Comparison of ENCODE assay signal across 29 cellular contexts in the genomic region with DNA sequence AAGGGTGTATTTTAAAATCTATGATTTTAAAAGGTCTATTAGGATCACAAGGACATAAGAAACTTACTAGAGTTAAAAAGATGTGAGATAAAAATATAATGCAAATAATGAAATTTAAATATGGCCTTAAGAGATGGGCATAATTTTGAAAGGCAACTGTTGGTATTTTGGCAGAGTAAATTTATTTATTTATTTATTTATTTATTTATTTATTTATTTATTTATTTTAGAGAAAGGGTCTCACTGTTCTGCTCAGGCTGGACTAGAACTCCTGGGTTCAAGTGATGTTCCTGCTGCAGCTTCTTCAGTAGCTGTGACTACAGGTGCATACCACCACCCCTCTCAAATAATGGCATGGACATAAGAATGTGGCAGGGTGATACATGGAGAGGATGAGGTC.
"Had no signal": no experiment of that assay in that cellular context is flagged by ENCODE, and none has a peak within 500 bp of the region (broad histone marks: within the 10 kb centered on the region; RNA-seq: fewer than 3 reads in every experiment).

No MANE protein-coding gene starts in this region.

- H3K36me3 Mint-ChIP-seq: stimulated activated effector memory CD8-positive, alpha-beta T cell treated with anti-CD3 and anti-CD28 coated beads, Interleukin-12 subunit alpha, Interleukin-12 subunit beta, amount 100 ng/mL, for 72 hours; stimulated activated memory B cell treated with anti-CD40 and anti-IgM and Interleukin-4, amounts not matched to agents 10 μg/mL and 1 μg/mL and 100 μg/mL, for 72 hours; stimulated activated naive B cell treated with anti-CD40 and anti-IgM and Interleukin-4, amounts not matched to agents 10 μg/mL and 1 μg/mL and 100 μg/mL, for 72 hours; type B pancreatic cell had no signal

- H3K27ac Mint-ChIP-seq: stimulated activated effector memory CD8-positive, alpha-beta T cell treated with anti-CD3 and anti-CD28 coated beads, Interleukin-12 subunit alpha, Interleukin-12 subunit beta, amount 100 ng/mL, for 72 hours; stimulated activated memory B cell treated with anti-CD40 and anti-IgM and Interleukin-4, amounts not matched to agents 10 μg/mL and 1 μg/mL and 100 μg/mL, for 72 hours; stimulated activated naive B cell treated with anti-CD40 and anti-IgM and Interleukin-4, amounts not matched to agents 10 μg/mL and 1 μg/mL and 100 μg/mL, for 72 hours; stimulated activated naive CD8-positive, alpha-beta T cell treated with anti-CD3 and anti-CD28 coated beads, Interleukin-15, amount 100 ng/mL, for 72 hours; stimulated activated naive CD8-positive, alpha-beta T cell treated with anti-CD3 and anti-CD28 coated beads, Interleukin-15, Interleukin-2, amounts not matched to agents 100 ng/mL and 50 ng/mL, for 24 hours; type B pancreatic cell had no signal

- H3K9me3 ChIP-seq: stomach, suprapubic skin, testis, thoracic aorta, thyroid gland, tibial artery, tibial nerve, transverse colon, upper lobe of left lung, upper lobe of right lung, uterus, vagina had no signal

- H3K4me3 Mint-ChIP-seq: stimulated activated effector memory CD8-positive, alpha-beta T cell treated with anti-CD3 and anti-CD28 coated beads, Interleukin-12 subunit alpha, Interleukin-12 subunit beta, amount 100 ng/mL, for 72 hours; stimulated activated memory B cell treated with anti-CD40 and anti-IgM and Interleukin-4, amounts not matched to agents 10 μg/mL and 1 μg/mL and 100 μg/mL, for 72 hours; stimulated activated naive B cell treated with anti-CD40 and anti-IgM and Interleukin-4, amounts not matched to agents 10 μg/mL and 1 μg/mL and 100 μg/mL, for 72 hours; stimulated activated naive CD8-positive, alpha-beta T cell treated with anti-CD3 and anti-CD28 coated beads, Interleukin-15, amount 100 ng/mL, for 72 hours; stimulated activated naive CD8-positive, alpha-beta T cell treated with anti-CD3 and anti-CD28 coated beads, Interleukin-15, Interleukin-2, amounts not matched to agents 100 ng/mL and 50 ng/mL, for 24 hours; type B pancreatic cell had no signal

- H3K27me3 Mint-ChIP-seq: stimulated activated memory B cell treated with anti-CD40 and anti-IgM and Interleukin-4, amounts not matched to agents 10 μg/mL and 1 μg/mL and 100 μg/mL, for 72 hours; stimulated activated naive B cell treated with anti-CD40 and anti-IgM and Interleukin-4, amounts not matched to agents 10 μg/mL and 1 μg/mL and 100 μg/mL, for 72 hours; stimulated activated naive CD8-positive, alpha-beta T cell treated with anti-CD3 and anti-CD28 coated beads, Interleukin-15, amount 100 ng/mL, for 72 hours; stimulated activated naive CD8-positive, alpha-beta T cell treated with anti-CD3 and anti-CD28 coated beads, Interleukin-15, Interleukin-2, amounts not matched to agents 100 ng/mL and 50 ng/mL, for 24 hours; type B pancreatic cell had no signal

- H3K4me3 ChIP-seq: stomach, suprapubic skin, testis, thoracic aorta, thyroid gland, tibial artery, tibial nerve, transverse colon, upper lobe of left lung, upper lobe of right lung, uterus, vagina had no signal

- H3K36me3 ChIP-seq: stomach, suprapubic skin, thoracic aorta, thyroid gland, tibial artery, tibial nerve, transverse colon, upper lobe of left lung, upper lobe of right lung, uterus, vagina had no signal

- H3K4me1 Mint-ChIP-seq: stimulated activated effector memory CD8-positive, alpha-beta T cell treated with anti-CD3 and anti-CD28 coated beads, Interleukin-12 subunit alpha, Interleukin-12 subunit beta, amount 100 ng/mL, for 72 hours; stimulated activated memory B cell treated with anti-CD40 and anti-IgM and Interleukin-4, amounts not matched to agents 10 μg/mL and 1 μg/mL and 100 μg/mL, for 72 hours; stimulated activated naive B cell treated with anti-CD40 and anti-IgM and Interleukin-4, amounts not matched to agents 10 μg/mL and 1 μg/mL and 100 μg/mL, for 72 hours; stimulated activated naive CD8-positive, alpha-beta T cell treated with anti-CD3 and anti-CD28 coated beads, Interleukin-15, amount 100 ng/mL, for 72 hours had no signal

- H3K4me1 ChIP-seq: stomach, suprapubic skin, testis, thyroid gland, tibial artery, tibial nerve, upper lobe of left lung, upper lobe of right lung, uterus, vagina had no signal

- DNase-seq: stimulated activated CD4-positive, alpha-beta T cell treated with anti-CD3 and anti-CD28 coated beads, Interleukin-2, amount 100 ng/mL, for 48 hours; stimulated activated CD4-positive, alpha-beta T cell treated with anti-CD3 and anti-CD28 coated beads, Interleukin-4, amount 100 ng/mL, for 1 hour; stimulated activated CD4-positive, alpha-beta T cell treated with anti-CD3 and anti-CD28 coated beads, Interleukin-4, amount 100 ng/mL, for 24 hours; stimulated activated CD4-positive, alpha-beta T cell treated with anti-CD3 and anti-CD28 coated beads, Interleukin-4, amount 100 ng/mL, for 4 hours; stimulated activated CD8-positive, alpha-beta memory T cell treated with anti-CD3 and anti-CD28 coated beads, Interleukin-4, amount 100 ng/mL, for 48 hours; stimulated activated naive B cell treated with anti-CD40 and anti-IgM and Interleukin-4, amounts not matched to agents 10 μg/mL and 1 μg/mL and 100 μg/mL, for 72 hours; stimulated activated naive CD4-positive, alpha-beta T cell; stimulated activated naive CD4-positive, alpha-beta T cell treated with Interleukin-2 at 50 U/mL for 16 hours; stimulated activated naive CD8-positive, alpha-beta T cell treated with anti-CD3 and anti-CD28 coated beads, Interleukin-15, amount 100 ng/mL, for 72 hours; stimulated activated naive CD8-positive, alpha-beta T cell treated with anti-CD3 and anti-CD28 coated beads, Interleukin-15, Interleukin-2, amounts not matched to agents 100 U/mL and 50 U/mL, for 24 hours; stomach; substantia nigra; testis; thyroid gland; tibial artery; transverse colon; trophoblast cell; upper lobe of left lung; upper lobe of right lung; uterus had no signal

- FAIRE-seq: urothelium cell line had no signal

- H3K27ac ChIP-seq: stomach, suprapubic skin, testis, thoracic aorta, thyroid gland, tibial artery, tibial nerve, transverse colon, upper lobe of left lung, upper lobe of right lung, uterus, vagina had no signal

- ATAC-seq: stimulated activated effector memory CD8-positive, alpha-beta T cell treated with anti-CD3 and anti-CD28 coated beads, Interleukin-12 subunit alpha, Interleukin-12 subunit beta, amount 100 ng/mL, for 72 hours; stimulated activated memory B cell treated with anti-CD40 and anti-IgM and Interleukin-4, amounts not matched to agents 10 μg/mL and 1 μg/mL and 100 μg/mL, for 72 hours; stimulated activated naive B cell treated with anti-CD40 and anti-IgM and Interleukin-4, amounts not matched to agents 10 μg/mL and 1 μg/mL and 100 μg/mL, for 72 hours; stimulated activated naive CD8-positive, alpha-beta T cell treated with anti-CD3 and anti-CD28 coated beads, Interleukin-15, amount 100 ng/mL, for 72 hours; stimulated activated naive CD8-positive, alpha-beta T cell treated with anti-CD3 and anti-CD28 coated beads, Interleukin-15, Interleukin-2, amounts not matched to agents 100 U/mL and 50 U/mL, for 24 hours; upper lobe of right lung had no signal
